10 cellular contexts compared by ENCODE assay signal in genomic region chr16:17313085-17313611, GRCh38.
DNase-seq lines count a peak whose midpoint lies in the region; ATAC-seq and TF ChIP-seq lines count a peak whose summit lies in the region.
"Had no signal": no experiment of that assay in that cellular context is flagged by ENCODE, and none has a peak within 500 bp of the region (broad histone marks: within the 10 kb centered on the region; RNA-seq: fewer than 3 reads in every experiment).

No MANE protein-coding gene starts in this region.

- peak overlapping the region; percentile 45 for H3K4me2 ChIP-seq in BLaER1
- H3K4me2 ChIP-seq in parathyroid adenoma (ENCODE audit: low read length): peak overlapping the region; percentile 2

- peaks cover 97% of the 10 kb centered on the region for H4K20me1 ChIP-seq in BLaER1

- H3K4me1 ChIP-seq in BLaER1: peaks cover 53% of the 10 kb centered on the region
- peaks cover 38% of the 10 kb centered on the region for H3K4me1 ChIP-seq in parathyroid adenoma
- H3K4me1 ChIP-seq: SJCRH30 had no signal

- peak overlapping the region; percentile 84 for H2AFZ ChIP-seq in parathyroid adenoma

- H3K79me2 ChIP-seq in parathyroid adenoma: no peaks in the 10 kb centered on the region

- H3K9ac ChIP-seq in BLaER1 (no peak overlapping the region), parathyroid adenoma (no peak overlapping the region)

- TF ChIP-seq POLR2A in erythroblast (IDR thresholded peaks at IDR 0.05; ENCODE audit: low read length): no peak

- DNase-seq in head of caudate nucleus: peak in 39 of 42 donors; percentile 3 to 63 (median 37)
- no peak for DNase-seq in erythroblast (lab: John Stamatoyannopoulos, UW)
- no peak for DNase-seq in AG08396 (ENCODE audit: low spot score)
- DNase-seq: activated T-cell treated with anti-CD3 and anti-CD28 coated beads, Interleukin-2, amount 50 U/mL, for 72 hours; SJCRH30 had no signal

- H3K36me3 ChIP-seq in BLaER1 (peaks cover 69% of the 10 kb centered on the region), parathyroid adenoma (ENCODE audit: control insufficient read depth, insufficient read depth, low read length) (no peaks in the 10 kb centered on the region)
- H3K36me3 ChIP-seq: SJCRH30 had no signal

- intact Hi-C loops in head of caudate nucleus (cut with DNase I): no loop called here

- ATAC-seq in SK-N-SH treated with all-trans-retinoic acid at 6 μM for 48 hours: peak; percentile 88
- ATAC-seq in HG03280 (IDR thresholded peaks at IDR 0.05; ENCODE audit: unreplicated experiment): no peak
- no peak for ATAC-seq in GM21360 (IDR thresholded peaks at IDR 0.05; ENCODE audit: unreplicated experiment)
- ATAC-seq: activated T-cell treated with anti-CD3 and anti-CD28 coated beads, Interleukin-2, amount 50 U/mL, for 72 hours had no signal

- no peak for TF ChIP-seq CTCF in parathyroid adenoma (IDR thresholded peaks at IDR 0.05)

- peaks cover 44% of the 10 kb centered on the region for H3K9me3 ChIP-seq in BLaER1
- no peaks in the 10 kb centered on the region for H3K9me3 ChIP-seq in parathyroid adenoma (ENCODE audit: control insufficient read depth, low read length)
- H3K9me3 ChIP-seq: SJCRH30 had no signal

- H3K27ac ChIP-seq in BLaER1 (peak overlapping the region; percentile 52), parathyroid adenoma (peak overlapping the region; percentile 94)
- H3K27ac ChIP-seq: SJCRH30 had no signal

- H3K4me3 ChIP-seq in BLaER1: no peak overlapping the region
- no peak overlapping the region for H3K4me3 ChIP-seq in parathyroid adenoma (ENCODE audit: low read depth, low read length)
- H3K4me3 ChIP-seq: SJCRH30 had no signal

- no peaks in the 10 kb centered on the region for H3K27me3 ChIP-seq in BLaER1
- H3K27me3 ChIP-seq in parathyroid adenoma (ENCODE audit: control insufficient read depth, insufficient read depth, low read length): no peaks in the 10 kb centered on the region
- H3K27me3 ChIP-seq: SJCRH30 had no signal

TF ChIP-seq in SK-N-SH treated with all-trans-retinoic acid at 6 μM for 48 hours, 23 proteins besides CTCF, POLR2A, EP300 and RAD21:
- TF ChIP-seq ESRRG (CRISPR knock-in tag; IDR thresholded peaks at IDR 0.05): no peak
- no peak for TF ChIP-seq TCF4 (CRISPR knock-in tag; IDR thresholded peaks at IDR 0.05; ENCODE audit: borderline replicate concordance)

Comparison
In these comparisons a context has a peak if more than half of its experiments do, and no peak if none do; other contexts are left out.
1. DNase-seq: peak in head of caudate nucleus (39 of 42); none in erythroblast (0 of 2) and AG08396 (single experiment).